Comparison of ENCODE assay signal across 22 cellular contexts in genomic region chr20:44772636-44773035, GRCh38. TPM values are rescaled to one million over a fixed set of nuclear protein-coding genes. Genes with fewer than 3 reads are reported as not detected.
"Had no signal": no experiment of that assay in that cellular context is flagged by ENCODE, and none has a peak within 500 bp of the region (broad histone marks: within the 10 kb centered on the region; RNA-seq: fewer than 3 reads in every experiment).

No MANE protein-coding gene starts in this region.

- H3K27me3 ChIP-seq: hepatocyte, thyroid gland, uterus had no signal

- H3K79me2 ChIP-seq: hepatocyte had no signal

- H3K4me1 Mint-ChIP-seq: naive thymus-derived CD4-positive, alpha-beta T cell had no signal

- H3K4me3 ChIP-seq: esophagus muscularis mucosa, hepatocyte, smooth muscle cell, suprapubic skin, thyroid gland, uterus had no signal

- H3K36me3 Mint-ChIP-seq: naive thymus-derived CD4-positive, alpha-beta T cell; type B pancreatic cell had no signal

- DNase-seq: effector memory CD4-positive, alpha-beta T cell; foreskin fibroblast; left colon; left ventricle myocardium superior; naive thymus-derived CD4-positive, alpha-beta T cell; nephron progenitor cell; right cardiac atrium; stimulated activated CD4-positive, alpha-beta T cell treated with anti-CD3 and anti-CD28 coated beads, Interleukin-2, amount 100 ng/mL, for 48 hours; stimulated activated naive CD4-positive, alpha-beta T cell treated with Interleukin-2 at 50 U/mL for 16 hours; thyroid gland; uterus had no signal

- H3K36me3 ChIP-seq: esophagus muscularis mucosa, neutrophil, suprapubic skin, thyroid gland, uterus had no signal

- H3K9me3 Mint-ChIP-seq: nephron progenitor cell, type B pancreatic cell had no signal

- H3K4me2 ChIP-seq: hepatocyte, smooth muscle cell had no signal

- H3K27ac Mint-ChIP-seq: naive thymus-derived CD4-positive, alpha-beta T cell; nephron progenitor cell; type B pancreatic cell had no signal

- H3K27ac ChIP-seq: epithelial cell of prostate, esophagus muscularis mucosa, hepatocyte, neutrophil, suprapubic skin, thyroid gland, uterus had no signal

- FAIRE-seq: endometrium had no signal

- H3K4me3 Mint-ChIP-seq: naive thymus-derived CD4-positive, alpha-beta T cell; nephron progenitor cell; type B pancreatic cell had no signal

- H2AFZ ChIP-seq: hepatocyte had no signal

- H3K9me3 ChIP-seq: esophagus muscularis mucosa, neutrophil, suprapubic skin, thyroid gland, uterus had no signal

- H3K4me1 ChIP-seq: esophagus muscularis mucosa, suprapubic skin, thyroid gland, uterus had no signal

RNA-seq across cellular contexts. Expression of gene KCNK15, which starts 27.0 kb away (rescaled TPM):
- total RNA-seq: lung microvascular endothelial cell had no signal
- polyA plus RNA-seq: naive thymus-derived CD4-positive, alpha-beta T cell had no signal

RNA-seq across cellular contexts. Expression of gene RIMS4, which starts 37.7 kb away (rescaled TPM):
- total RNA-seq: kidney epithelial cell; lung microvascular endothelial cell; naive thymus-derived CD4-positive, alpha-beta T cell; smooth muscle cell had no signal
- polyA plus RNA-seq: naive thymus-derived CD4-positive, alpha-beta T cell; smooth muscle cell had no signal

RNA-seq across cellular contexts. Expression of gene CCN5, which starts 57.5 kb away (rescaled TPM):
- total RNA-seq: kidney epithelial cell; lung microvascular endothelial cell; mononuclear cell; naive thymus-derived CD4-positive, alpha-beta T cell; smooth muscle cell had no signal
- polyA plus RNA-seq: naive thymus-derived CD4-positive, alpha-beta T cell; smooth muscle cell had no signal
